ENCODE assay signal across 25 cellular contexts in genomic region chr17:19787733-19788357, GRCh38. TPM values are rescaled to one million over a fixed set of nuclear protein-coding genes. Genes with fewer than 3 reads are reported as not detected.
DNase-seq lines count a peak whose midpoint lies in the region; ATAC-seq, FAIRE-seq and TF ChIP-seq lines count a peak whose summit lies in the region.
"Had no signal": no experiment of that assay in that cellular context is flagged by ENCODE, and none has a peak within 500 bp of the region (broad histone marks: within the 10 kb centered on the region; RNA-seq: fewer than 3 reads in every experiment).

No MANE protein-coding gene starts in this region.

- 76% methylated on average over 4 of the region's 7 CpGs for WGBS in mammary epithelial cell (ENCODE audit: low coverage, missing lambda C conversion rate)
- 75 to 86% (median 85%) methylated on average over 7 of the region's 7 CpGs for WGBS in small intestine, 3 donors

- no peak overlapping the region for H2AFZ ChIP-seq in mammary epithelial cell (ENCODE audit: low read depth, low read length)
- H2AFZ ChIP-seq: GM23338 had no signal

- no peak overlapping the region for H3K4me2 ChIP-seq in mammary epithelial cell (ENCODE audit: insufficient read depth, low read depth, low read length)
- H3K4me2 ChIP-seq: GM23338 had no signal

- H3K9me3 Mint-ChIP-seq in activated naive CD4-positive, alpha-beta T cell treated with anti-CD3 and anti-CD28 coated beads for 36 hours: no peaks in the 10 kb centered on the region
- H3K9me3 Mint-ChIP-seq: central memory CD8-positive, alpha-beta T cell; natural killer cell had no signal

- no peak overlapping the region for H3K4me3 Mint-ChIP-seq in activated naive CD4-positive, alpha-beta T cell treated with anti-CD3 and anti-CD28 coated beads for 36 hours
- H3K4me3 Mint-ChIP-seq: central memory CD8-positive, alpha-beta T cell; GM23338; natural killer cell; stimulated activated memory B cell treated with anti-CD40 and anti-IgM and Interleukin-4, amounts not matched to agents 10 μg/mL and 1 μg/mL and 100 μg/mL, for 72 hours; T-helper 17 cell had no signal

- intact Hi-C loops in activated naive CD4-positive, alpha-beta T cell treated with anti-CD3 and anti-CD28 coated beads for 36 hours (cut with micrococcal nuclease): no loop called here
- intact Hi-C loops in mammary epithelial cell (cut with micrococcal nuclease): no loop called here

- no peaks in the 10 kb centered on the region for H3K4me1 ChIP-seq in mammary epithelial cell (ENCODE audit: insufficient read depth, low read length)
- peaks cover 8% of the 10 kb centered on the region for H3K4me1 ChIP-seq in foreskin keratinocyte
- no peaks in the 10 kb centered on the region for H3K4me1 ChIP-seq in small intestine (ENCODE audit: control insufficient read depth in 2 of 2, insufficient read depth in 1 of 2, low read depth in 1 of 2, low read length in 1 of 2)
- H3K4me1 ChIP-seq: Peyer's patch, right lobe of liver had no signal

- FAIRE-seq in small intestine (lab: Jason Lieb, UNC): no peak

- H3K4me3 ChIP-seq in mammary epithelial cell (replicated peaks in 1 of 3; ENCODE audit: insufficient read depth in 1 of 3, low read depth in 2 of 3, low read length in 3 of 3) (no peak overlapping the region), small intestine (ENCODE audit: low read depth in 1 of 2, low read length in 2 of 2) (no peak overlapping the region)
- H3K4me3 ChIP-seq: GM23338, Peyer's patch, right lobe of liver, thoracic aorta had no signal

- H3K36me3 Mint-ChIP-seq in activated naive CD4-positive, alpha-beta T cell treated with anti-CD3 and anti-CD28 coated beads for 36 hours (ENCODE audit: low read depth): peaks cover 36% of the 10 kb centered on the region

- H3K27me3 ChIP-seq in mammary epithelial cell (ENCODE audit: insufficient read depth, low read length) (no peaks in the 10 kb centered on the region), foreskin keratinocyte (no peaks in the 10 kb centered on the region), small intestine (ENCODE audit: control insufficient read depth in 2 of 2, insufficient read depth in 2 of 2, low read length in 2 of 2) (no peaks in the 10 kb centered on the region)
- H3K27me3 ChIP-seq: Peyer's patch, right lobe of liver had no signal

- dilution Hi-C loops in mammary epithelial cell (cut with HindIII; ENCODE audit: low sequenced_read_pairs): no loop called here

- BruUV-seq in mammary epithelial cell (replicated peaks; lab: Mats Ljungman, UMichigan): no TSS peak

- peaks cover 4% of the 10 kb centered on the region for H3K4me1 Mint-ChIP-seq in activated naive CD4-positive, alpha-beta T cell treated with anti-CD3 and anti-CD28 coated beads for 36 hours (ENCODE audit: low read depth)
- H3K4me1 Mint-ChIP-seq: central memory CD8-positive, alpha-beta T cell; GM23338; natural killer cell; stimulated activated memory B cell treated with anti-CD40 and anti-IgM and Interleukin-4, amounts not matched to agents 10 μg/mL and 1 μg/mL and 100 μg/mL, for 72 hours had no signal

- H3K27ac ChIP-seq in mammary epithelial cell (ENCODE audit: insufficient read depth, low read depth, low read length): no peak overlapping the region
- H3K27ac ChIP-seq in foreskin keratinocyte: no peak overlapping the region
- H3K27ac ChIP-seq in small intestine (ENCODE audit: low read depth in 1 of 2, low read length in 1 of 2): no peak overlapping the region
- H3K27ac ChIP-seq: Peyer's patch, right lobe of liver, thoracic aorta had no signal

- H3K27ac Mint-ChIP-seq in activated naive CD4-positive, alpha-beta T cell treated with anti-CD3 and anti-CD28 coated beads for 36 hours: no peak overlapping the region
- H3K27ac Mint-ChIP-seq: GM23338; natural killer cell; stimulated activated memory B cell treated with anti-CD40 and anti-IgM and Interleukin-4, amounts not matched to agents 10 μg/mL and 1 μg/mL and 100 μg/mL, for 72 hours; T-helper 17 cell had no signal

- no peaks in the 10 kb centered on the region for H3K27me3 Mint-ChIP-seq in activated naive CD4-positive, alpha-beta T cell treated with anti-CD3 and anti-CD28 coated beads for 36 hours (ENCODE audit: low read depth)
- H3K27me3 Mint-ChIP-seq: central memory CD8-positive, alpha-beta T cell; stimulated activated memory B cell treated with anti-CD40 and anti-IgM and Interleukin-4, amounts not matched to agents 10 μg/mL and 1 μg/mL and 100 μg/mL, for 72 hours; T-helper 17 cell had no signal

- H4K20me1 ChIP-seq in mammary epithelial cell (ENCODE audit: insufficient read depth, low read length): no peaks in the 10 kb centered on the region

- TF ChIP-seq CTCF in mammary epithelial cell (conservative IDR thresholded peaks at IDR 0.05 in 1 of 2, IDR thresholded peaks at IDR 0.05 in 1 of 2; ENCODE audit: extremely low read depth in 1 of 2, insufficient read depth in 1 of 2, low read depth in 1 of 2, low read length in 2 of 2): no peak
- TF ChIP-seq CTCF in foreskin keratinocyte (conservative IDR thresholded peaks at IDR 0.05): no peak

- in situ Hi-C loops in mammary epithelial cell (cut with MboI; ENCODE audit: low sequenced_read_pairs in 2 of 2): no loop called here

- H3K9me3 ChIP-seq in mammary epithelial cell (replicated peaks; ENCODE audit: insufficient read depth, low read length) (no peaks in the 10 kb centered on the region), small intestine (ENCODE audit: control insufficient read depth, low read depth) (no peaks in the 10 kb centered on the region)
- H3K9me3 ChIP-seq: Peyer's patch, right lobe of liver, thoracic aorta had no signal

- H3K36me3 ChIP-seq in mammary epithelial cell (ENCODE audit: insufficient read depth, low read length) (peaks cover 2% of the 10 kb centered on the region), small intestine (ENCODE audit: control insufficient read depth in 2 of 2, insufficient read depth in 2 of 2, low read length in 2 of 2) (peaks cover 0 to 3% of the 10 kb centered on the region in 2 donors)
- H3K36me3 ChIP-seq: right lobe of liver had no signal

- CTCF ChIA-PET in activated naive CD4-positive, alpha-beta T cell treated with anti-CD3 and anti-CD28 coated beads for 36 hours (lab: Charles Lee): interaction anchor here (1.4 kb wide), 1 partner anchor 9 kb away, joined by 5 read pairs; no protein-coding TSS in a partner anchor
- CTCF ChIA-PET in mammary epithelial cell (lab: Charles Lee; ENCODE audit: low non-redundant PET): no interaction called here

- H3K9ac ChIP-seq in mammary epithelial cell (ENCODE audit: insufficient read depth, low read length): no peak overlapping the region

- H3K79me2 ChIP-seq in mammary epithelial cell (ENCODE audit: insufficient read depth, low read length): no peaks in the 10 kb centered on the region

- peak; percentile 26 for ATAC-seq in foreskin keratinocyte
- ATAC-seq in activated CD4-positive, CD25-positive, alpha-beta regulatory T cell treated with anti-CD3 and anti-CD28 coated beads, Interleukin-2, amount 50 U/mL, for 24 hours: no peak
- ATAC-seq: GM23338; natural killer cell; stimulated activated memory B cell treated with anti-CD40 and anti-IgM and Interleukin-4, amounts not matched to agents 10 μg/mL and 1 μg/mL and 100 μg/mL, for 72 hours; T-helper 17 cell had no signal

- peak; percentile 50 for DNase-seq in activated naive CD4-positive, alpha-beta T cell treated with anti-CD3 and anti-CD28 coated beads for 36 hours
- DNase-seq in activated naive CD4-positive, alpha-beta T cell (lab: John Stamatoyannopoulos, UW): no peak
- DNase-seq in mammary epithelial cell (peak; percentile 6), foreskin keratinocyte (peak in 1 of 2 donors; percentile 29), small intestine (peak; percentile 25), NCI-H187 treated with DMSO at 0.1 percent for 48 hours (lab: John Stamatoyannopoulos, UW) (no peak), COLO668 (lab: John Stamatoyannopoulos, UW; ENCODE audit: unreplicated experiment) (no peak)
- DNase-seq: activated naive CD4-positive, alpha-beta T cell treated with Interleukin-2 at 50 U/mL for 16 hours; activated T-cell treated with anti-CD3 and anti-CD28 coated beads for 4 hours; DMS153; effector memory CD4-positive, alpha-beta T cell; GDM1; islet precursor cell; natural killer cell; NCI-H2029 treated with DMSO at 0.1 percent for 48 hours; NCI-H345; NK-92 treated with Interleukin-12 subunit alpha and Interleukin-12 subunit beta, amount 100 ng/mL, for 24 hours; Peyer's patch; right lobe of liver; T-helper 17 cell had no signal

RNA-seq across cellular contexts. Expression of gene ALDH3A1, which starts 39.7 kb away (rescaled TPM):
- total RNA-seq in activated naive CD4-positive, alpha-beta T cell treated with anti-CD3 and anti-CD28 coated beads for 36 hours: not detected
- 10 to 100 TPM in 1 of 2 donors, under 1 TPM in 1; 0.49 to 21.8 TPM for total RNA-seq in mammary epithelial cell
- 6.9 TPM for polyA plus RNA-seq in mammary epithelial cell
- polyA minus RNA-seq in mammary epithelial cell: 16.7 TPM
- total RNA-seq in foreskin keratinocyte: 0.95 and 1.0 TPM in 2 replicates
- polyA plus RNA-seq in foreskin keratinocyte: 1.1 and 1.3 TPM in 2 replicates
- polyA plus RNA-seq in small intestine: 1 to 10 TPM; 2.4 to 5.8 (median 3.8) TPM
- total RNA-seq: natural killer cell, T-helper 17 cell had no signal

Comparison
In these comparisons a context has a peak if more than half of its experiments do, and no peak if none do; other contexts are left out.
1. DNase-seq: peak in activated naive CD4-positive, alpha-beta T cell treated with anti-CD3 and anti-CD28 coated beads for 36 hours (single experiment), mammary epithelial cell (single experiment) and small intestine (single experiment); none in activated naive CD4-positive, alpha-beta T cell (0 of 4), NCI-H187 treated with DMSO at 0.1 percent for 48 hours (single experiment) and COLO668 (single experiment).